Comparison of ENCODE assay signal across 20 cellular contexts in the genomic region with DNA sequence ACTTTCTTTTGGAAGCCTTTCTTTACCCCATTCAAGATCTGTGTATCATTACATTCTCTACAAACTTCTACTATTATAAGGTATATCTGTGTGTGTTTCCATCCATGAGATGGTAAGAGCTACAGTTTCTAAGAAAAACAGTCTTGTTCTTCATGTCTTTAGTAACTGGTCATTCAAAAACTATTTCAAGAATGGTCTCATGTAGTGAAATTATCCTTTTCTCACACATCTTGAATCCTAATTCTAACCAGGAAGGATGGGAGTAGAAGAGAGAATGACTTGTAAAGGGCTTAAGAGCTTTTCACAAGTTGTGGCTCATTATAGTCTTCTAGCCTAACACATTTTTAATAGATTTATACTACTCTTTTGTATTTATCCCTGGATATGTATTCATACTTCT. TPM values are rescaled to one million over a fixed set of nuclear protein-coding genes. Genes with fewer than 3 reads are reported as not detected.
DNase-seq lines count a peak whose midpoint lies in the region; ATAC-seq and TF ChIP-seq lines count a peak whose summit lies in the region.
"Had no signal": no experiment of that assay in that cellular context is flagged by ENCODE, and none has a peak within 500 bp of the region (broad histone marks: within the 10 kb centered on the region; RNA-seq: fewer than 3 reads in every experiment).

No MANE protein-coding gene starts in this region.

- ATAC-seq in CD4-positive, CD25-positive, alpha-beta regulatory T cell (ENCODE audit: low read depth in 2 of 2), result no peak
- peak; percentile 64 for ATAC-seq in IMR-90 (ENCODE audit: low read depth)
- no peak for ATAC-seq in effector memory CD8-positive, alpha-beta T cell (replicated peaks)
- ATAC-seq in GM19452 (IDR thresholded peaks at IDR 0.05; ENCODE audit: unreplicated experiment), result no peak
- ATAC-seq: activated CD4-positive, alpha-beta T cell treated with anti-CD3 and anti-CD28 coated beads for 36 hours; gastroesophageal sphincter; mucosa of descending colon; sciatic nerve had no signal

- H4K8ac ChIP-seq in IMR-90 (ENCODE audit: low read depth in 2 of 2, low read length in 2 of 2), result no peak overlapping the region

- no peak overlapping the region for H2AFZ ChIP-seq in IMR-90 (replicated peaks; ENCODE audit: low read length, poor library complexity)

- in situ Hi-C loops in IMR-90 (cut with MboI; ENCODE audit: low sequenced_read_pairs), result no loop called here

- H3K27ac Mint-ChIP-seq in CD4-positive, CD25-positive, alpha-beta regulatory T cell, result peak overlapping the region; percentile 29 to 89 (median 68)
- H3K27ac Mint-ChIP-seq in effector memory CD8-positive, alpha-beta T cell, result peak overlapping the region; percentile 14 to 27
- H3K27ac Mint-ChIP-seq: activated CD4-positive, alpha-beta T cell treated with anti-CD3 and anti-CD28 coated beads for 36 hours had no signal

- no peak for TF ChIP-seq RAD21 in IMR-90 (IDR thresholded peaks at IDR 0.05; ENCODE audit: low read length)

- H3K4me1 ChIP-seq in CD4-positive, CD25-positive, alpha-beta regulatory T cell (ENCODE audit: control insufficient read depth, insufficient read depth, low read length, poor library complexity, severe bottlenecking), result no peaks in the 10 kb centered on the region
- H3K4me1 ChIP-seq in IMR-90 (ENCODE audit: control insufficient read depth, insufficient read depth, low read length), result peaks cover 3% of the 10 kb centered on the region; the same call in 1 of the 2 replicates
- H3K4me1 ChIP-seq: uterus had no signal

- no peak overlapping the region for H2BK15ac ChIP-seq in IMR-90 (ENCODE audit: low read depth, low read length)

- H3K36me3 Mint-ChIP-seq in CD4-positive, CD25-positive, alpha-beta regulatory T cell, result peaks cover 34% of the 10 kb centered on the region
- peaks cover 14% of the 10 kb centered on the region for H3K36me3 Mint-ChIP-seq in effector memory CD8-positive, alpha-beta T cell (ENCODE audit: insufficient read depth)

- peaks cover 23 to 49% of the 10 kb centered on the region in 2 experiments for H3K79me1 ChIP-seq in IMR-90 (ENCODE audit: low read depth in 1 of 2, low read length in 2 of 2)

- H3K4me2 ChIP-seq in IMR-90 (ENCODE audit: low read depth, low read length), result no peak overlapping the region
- H3K4me2 ChIP-seq: SK-N-SH had no signal

- no peak overlapping the region for H2BK20ac ChIP-seq in IMR-90 (ENCODE audit: low read depth, low read length)

- no peak overlapping the region for H4K91ac ChIP-seq in IMR-90 (ENCODE audit: insufficient read depth, low read depth, low read length)

- H2AK9ac ChIP-seq in IMR-90 (replicated peaks; ENCODE audit: low read depth, low read length, poor library complexity), result no peak overlapping the region

- H3K27ac ChIP-seq in CD4-positive, CD25-positive, alpha-beta regulatory T cell (ENCODE audit: insufficient read depth, low read length, poor library complexity, severe bottlenecking), result no peak overlapping the region
- H3K27ac ChIP-seq in IMR-90 (ENCODE audit: insufficient read depth, low read length), result no peak overlapping the region
- H3K27ac ChIP-seq: gastroesophageal sphincter, uterus had no signal

- H4K5ac ChIP-seq in IMR-90 (ENCODE audit: low read depth, low read length), result no peak overlapping the region

- H3K18ac ChIP-seq in IMR-90 (ENCODE audit: low read depth, low read length), result no peak overlapping the region

- H2BK5ac ChIP-seq in IMR-90 (ENCODE audit: low read depth, low read length, poor library complexity, severe bottlenecking), result no peak overlapping the region

- H3K56ac ChIP-seq in IMR-90 (ENCODE audit: extremely low read depth, insufficient read depth, low read length), result no peak overlapping the region

- dilution Hi-C loops in IMR-90 (cut with HindIII; ENCODE audit: low sequenced_read_pairs, unreplicated experiment), result no loop called here

- CTCF ChIA-PET in IMR-90 (lab: Yijun Ruan, JAX), result no interaction called here

- H3K14ac ChIP-seq in IMR-90 (replicated peaks; ENCODE audit: low read depth, low read length), result no peak overlapping the region

- H2BK120ac ChIP-seq in IMR-90 (ENCODE audit: low read depth, low read length), result no peak overlapping the region

- H3K4me1 Mint-ChIP-seq in CD4-positive, CD25-positive, alpha-beta regulatory T cell, result peaks cover 25 to 72% (median 45%) of the 10 kb centered on the region in 4 donors
- peaks cover 16 to 32% of the 10 kb centered on the region in 2 donors for H3K4me1 Mint-ChIP-seq in effector memory CD8-positive, alpha-beta T cell (ENCODE audit: low read depth in 2 of 2)

- no TSS peak for BruUV-seq in IMR-90 (replicated peaks; lab: Mats Ljungman, UMichigan)

- intact Hi-C loops in IMR-90 (cut with micrococcal nuclease), result loop anchor here (5.0 kb wide), 1 partner anchor 693 kb away; no protein-coding TSS in a partner anchor

- DNase-seq in CD4-positive, CD25-positive, alpha-beta regulatory T cell, result no peak
- DNase-seq in IMR-90 (peak; percentile 37), renal cortical epithelial cell (ENCODE audit: low read depth) (peak; percentile 52), DMS79 treated with DMSO at 0.1 percent for 48 hours (lab: John Stamatoyannopoulos, UW) (no peak), SK-N-DZ (ENCODE audit: low spot score) (no peak)
- no peak for DNase-seq in effector memory CD8-positive, alpha-beta T cell
- DNase-seq in NK-92 treated with Interleukin-12 subunit alpha and Interleukin-12 subunit beta, amount 100 ng/mL, for 24 hours (lab: John Stamatoyannopoulos, UW), result no peak
- DNase-seq: activated CD4-positive, alpha-beta T cell treated with anti-CD3 and anti-CD28 coated beads for 36 hours; activated CD8-positive, alpha-beta memory T cell treated with anti-CD3 and anti-CD28 coated beads, Interleukin-2, amount 50 U/mL, for 48 hours; Calu3; cortex of kidney; GF-D8; mucosa of descending colon; NCI-H82; nucleus accumbens; SK-N-SH; uterus had no signal

- H3K23ac ChIP-seq in IMR-90 (ENCODE audit: low read depth, low read length), result no peak overlapping the region

- no peaks in the 10 kb centered on the region for H3K9me1 ChIP-seq in IMR-90 (ENCODE audit: insufficient read depth, low read length)

- H3K4me3 Mint-ChIP-seq in CD4-positive, CD25-positive, alpha-beta regulatory T cell, result no peak overlapping the region
- H3K4me3 Mint-ChIP-seq in effector memory CD8-positive, alpha-beta T cell, result no peak overlapping the region
- H3K4me3 Mint-ChIP-seq: activated CD4-positive, alpha-beta T cell treated with anti-CD3 and anti-CD28 coated beads for 36 hours had no signal

- TF ChIP-seq POLR2A in IMR-90 (IDR thresholded peaks at IDR 0.05; ENCODE audit: low read depth, low read length), result no peak

- H2AK5ac ChIP-seq in IMR-90 (ENCODE audit: low read depth, low read length), result no peak overlapping the region

- no peaks in the 10 kb centered on the region; the same call in 1 of the 2 replicates for H4K20me1 ChIP-seq in IMR-90 (ENCODE audit: insufficient read depth, low read length)

- no peak for TF ChIP-seq CTCF in IMR-90 (conservative IDR thresholded peaks at IDR 0.05; ENCODE audit: low read depth, low read length)

- H3K4ac ChIP-seq in IMR-90 (ENCODE audit: low read depth, low read length), result no peak overlapping the region

- H3K27me3 Mint-ChIP-seq in CD4-positive, CD25-positive, alpha-beta regulatory T cell, result no peaks in the 10 kb centered on the region
- no peaks in the 10 kb centered on the region for H3K27me3 Mint-ChIP-seq in effector memory CD8-positive, alpha-beta T cell
- H3K27me3 Mint-ChIP-seq: activated CD4-positive, alpha-beta T cell treated with anti-CD3 and anti-CD28 coated beads for 36 hours had no signal

- H3K36me3 ChIP-seq in CD4-positive, CD25-positive, alpha-beta regulatory T cell (ENCODE audit: control insufficient read depth, insufficient read depth, low read length), result peaks cover 6% of the 10 kb centered on the region
- H3K36me3 ChIP-seq in IMR-90 (ENCODE audit: control insufficient read depth, insufficient read depth, low read length), result no peaks in the 10 kb centered on the region
- H3K36me3 ChIP-seq: gastroesophageal sphincter, uterus had no signal

- POLR2A ChIA-PET in IMR-90 (lab: Charles Lee; ENCODE audit: unreplicated experiment), result interaction anchor here (0.6 kb wide), 1 partner anchor 30 kb away, joined by 3 read pairs; no protein-coding TSS in a partner anchor

- no peak overlapping the region for H3K4me3 ChIP-seq in CD4-positive, CD25-positive, alpha-beta regulatory T cell (ENCODE audit: low read depth, low read length)
- no peak overlapping the region for H3K4me3 ChIP-seq in IMR-90 (ENCODE audit: insufficient read depth, low read depth, low read length)
- H3K4me3 ChIP-seq: gastroesophageal sphincter, mucosa of descending colon, uterus had no signal

- peaks cover 0 to 2% (median 0%) of the 10 kb centered on the region in 7 donors for H3K9me3 Mint-ChIP-seq in CD4-positive, CD25-positive, alpha-beta regulatory T cell
- no peaks in the 10 kb centered on the region for H3K9me3 Mint-ChIP-seq in effector memory CD8-positive, alpha-beta T cell

- no peaks in the 10 kb centered on the region for H3K9me3 ChIP-seq in CD4-positive, CD25-positive, alpha-beta regulatory T cell (ENCODE audit: control insufficient read depth in 2 of 2, low read length in 2 of 2)
- no peaks in the 10 kb centered on the region for H3K9me3 ChIP-seq in IMR-90 (ENCODE audit: control insufficient read depth, insufficient read depth, low read length)
- H3K9me3 ChIP-seq: gastroesophageal sphincter, mucosa of descending colon, SK-N-SH, uterus had no signal

- H3K9ac ChIP-seq in IMR-90 (ENCODE audit: low read depth, low read length), result no peak overlapping the region
- H3K9ac ChIP-seq: SK-N-SH had no signal

- no peaks in the 10 kb centered on the region for H3K27me3 ChIP-seq in CD4-positive, CD25-positive, alpha-beta regulatory T cell (ENCODE audit: control insufficient read depth, insufficient read depth, low read length)
- no peaks in the 10 kb centered on the region for H3K27me3 ChIP-seq in IMR-90 (ENCODE audit: control insufficient read depth, insufficient read depth, low read length)
- H3K27me3 ChIP-seq: gastroesophageal sphincter, uterus had no signal

TF ChIP-seq in IMR-90, 13 proteins besides CTCF, POLR2A, EP300 and RAD21:
- no peak for TF ChIP-seq MXI1 (IDR thresholded peaks at IDR 0.05; ENCODE audit: borderline replicate concordance, low read depth, low read length)
- no peak for TF ChIP-seq NFE2L2 (IDR thresholded peaks at IDR 0.05; ENCODE audit: low read depth, low read length)
- TF ChIP-seq SMC3 (IDR thresholded peaks at IDR 0.05; ENCODE audit: low read depth, low read length), result no peak
- no peak for TF ChIP-seq BHLHE40 (IDR thresholded peaks at IDR 0.05; ENCODE audit: low read depth, low read length)

RNA-seq across cellular contexts. Expression of a gene that starts 47.3 kb away (rescaled TPM):
- 125 TPM for total RNA-seq in CD4-positive, CD25-positive, alpha-beta regulatory T cell
- 10 to 100 TPM; 26.9 to 32.8 (median 29.1) TPM for polyA plus RNA-seq in CD4-positive, CD25-positive, alpha-beta regulatory T cell
- 17.0 and 33.6 TPM in 2 replicates for total RNA-seq in IMR-90 (2012; rRNA removed)
- 8.6 and 9.9 TPM in 2 replicates for polyA plus RNA-seq in IMR-90 (2012; rRNA removed)
- 1.6 and 1.8 TPM in 2 replicates for polyA plus RNA-seq in IMR-90 (2012; cell fraction: cytosol; rRNA removed)
- 4.7 and 21.9 TPM in 2 replicates for polyA plus RNA-seq in IMR-90 (2012; cell fraction: nucleus; rRNA removed; ENCODE audit: low replicate concordance)
- 19.8 and 53.8 TPM in 2 replicates for total RNA-seq in renal cortical epithelial cell
- polyA plus RNA-seq in SK-N-DZ (2014; cell fraction: cytosol; rRNA removed), result 8.7 and 10.0 TPM in 2 replicates
- polyA plus RNA-seq in SK-N-DZ (2014; cell fraction: nucleus; rRNA removed), result 13.8 and 17.8 TPM in 2 replicates

Comparison
In these comparisons a context has a peak if more than half of its experiments do, and no peak if none do; other contexts are left out.
1. DNase-seq: peak in IMR-90 (single experiment) and renal cortical epithelial cell (single experiment); none in CD4-positive, CD25-positive, alpha-beta regulatory T cell (0 of 3), effector memory CD8-positive, alpha-beta T cell (0 of 3), DMS79 treated with DMSO at 0.1 percent for 48 hours (single experiment), SK-N-DZ (single experiment) and NK-92 treated with Interleukin-12 subunit alpha and Interleukin-12 subunit beta, amount 100 ng/mL, for 24 hours (single experiment).